In the genomic region with DNA sequence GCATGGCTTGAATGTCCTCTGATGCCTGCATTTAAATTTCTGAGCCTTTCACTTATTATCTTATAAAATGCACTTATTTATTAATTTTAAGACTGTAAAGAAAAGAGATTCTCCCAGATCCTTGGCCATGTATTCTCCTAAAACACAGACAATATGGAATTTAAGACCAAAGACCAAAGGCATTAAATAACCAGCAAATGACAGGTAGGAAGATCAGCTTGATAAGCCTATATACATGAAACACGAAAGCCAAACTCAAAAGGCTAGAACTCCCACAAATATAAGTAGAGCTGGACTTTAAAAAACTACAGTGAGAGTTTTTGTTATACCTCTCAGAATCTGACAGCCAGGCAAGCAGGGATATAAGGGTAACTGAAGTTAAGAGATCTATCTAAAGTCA, we compare ENCODE assay signal across 13 cellular contexts. TPM values are rescaled to one million over a fixed set of nuclear protein-coding genes. Genes with fewer than 3 reads are reported as not detected.
DNase-seq lines count a peak whose midpoint lies in the region; ATAC-seq and TF ChIP-seq lines count a peak whose summit lies in the region.
"Had no signal": no experiment of that assay in that cellular context is flagged by ENCODE, and none has a peak within 500 bp of the region (broad histone marks: within the 10 kb centered on the region; RNA-seq: fewer than 3 reads in every experiment).

No MANE protein-coding gene starts in this region.

- H4K20me1 ChIP-seq in smooth muscle cell (ENCODE audit: low read depth): peaks cover 89% of the 10 kb centered on the region

- WGBS in smooth muscle cell (ENCODE audit: low lambda C conversion rate): 81% methylated on average over 1 of the region's 1 CpG

- H3K27me3 ChIP-seq in CD4-positive, alpha-beta T cell (ENCODE audit: control insufficient read depth, insufficient read depth, low read length): no peaks in the 10 kb centered on the region
- H3K27me3 ChIP-seq in Peyer's patch (no peaks in the 10 kb centered on the region), smooth muscle cell (ENCODE audit: low read depth) (no peaks in the 10 kb centered on the region)
- H3K27me3 ChIP-seq in effector memory CD4-positive, alpha-beta T cell (replicated peaks; ENCODE audit: control insufficient read depth, insufficient read depth, low read length, poor library complexity, severe bottlenecking): no peaks in the 10 kb centered on the region

- no peak overlapping the region for H2AFZ ChIP-seq in smooth muscle cell (ENCODE audit: low read depth)

- no peak overlapping the region for H3K27ac ChIP-seq in CD4-positive, alpha-beta T cell (ENCODE audit: low read depth, low read length)
- H3K27ac ChIP-seq in Peyer's patch (peak overlapping the region in 3 of 4 donors; percentile 99 to 100 (median 99)), smooth muscle cell (ENCODE audit: low read depth) (peak overlapping the region; percentile 25)
- no peak overlapping the region for H3K27ac ChIP-seq in effector memory CD4-positive, alpha-beta T cell (ENCODE audit: insufficient read depth, low read length, poor library complexity, severe bottlenecking)

- peaks cover 46% of the 10 kb centered on the region for H3K36me3 Mint-ChIP-seq in CD4-positive, alpha-beta T cell (ENCODE audit: low read depth)

- H3K4me2 ChIP-seq in smooth muscle cell: peak overlapping the region; percentile 30

- H3K27me3 Mint-ChIP-seq in CD4-positive, alpha-beta T cell: no peaks in the 10 kb centered on the region

- H3F3A ChIP-seq in smooth muscle cell (ENCODE audit: low read depth): no peaks in the 10 kb centered on the region

- CTCF ChIA-PET in CD4-positive, alpha-beta T cell (lab: Charles Lee): no interaction called here

- no peak for TF ChIP-seq POLR2A in Peyer's patch (IDR thresholded peaks at IDR 0.05)

- H3K4me3 ChIP-seq in Peyer's patch: no peak overlapping the region
- peak overlapping the region; percentile 18 for H3K4me3 ChIP-seq in fibroblast of villous mesenchyme (ENCODE audit: low read depth, low read length)
- no peak overlapping the region for H3K4me3 ChIP-seq in smooth muscle cell
- no peak overlapping the region for H3K4me3 ChIP-seq in effector memory CD4-positive, alpha-beta T cell (ENCODE audit: insufficient read depth, low read depth, low read length, poor library complexity, severe bottlenecking)

- peaks cover 14 to 90% (median 50%) of the 10 kb centered on the region in 4 donors for H3K4me1 ChIP-seq in Peyer's patch
- H3K4me1 ChIP-seq in smooth muscle cell (ENCODE audit: low read depth): peaks cover 11% of the 10 kb centered on the region
- peaks cover 64% of the 10 kb centered on the region for H3K4me1 ChIP-seq in effector memory CD4-positive, alpha-beta T cell (ENCODE audit: control insufficient read depth, insufficient read depth, low read length, poor library complexity, severe bottlenecking)

- H3K79me2 ChIP-seq in smooth muscle cell (ENCODE audit: low read depth): peaks cover 81% of the 10 kb centered on the region

- peak overlapping the region; percentile 17 for H3K4me3 Mint-ChIP-seq in CD4-positive, alpha-beta T cell

- POLR2A ChIA-PET in CD4-positive, alpha-beta T cell (lab: Charles Lee): interaction anchor here (0.9 to 6.5 kb wide), 3 partner anchors 9 to 55 kb away, joined by 4 to 218 read pairs (median 4); no protein-coding TSS in a partner anchor

- H3K36me3 ChIP-seq in Peyer's patch (no peaks in the 10 kb centered on the region), smooth muscle cell (ENCODE audit: low read depth) (no peaks in the 10 kb centered on the region)
- H3K36me3 ChIP-seq in effector memory CD4-positive, alpha-beta T cell (ENCODE audit: control insufficient read depth, insufficient read depth, low read length): peaks cover under 1% of the 10 kb centered on the region

- peak overlapping the region; percentile 76 for H3K27ac Mint-ChIP-seq in CD4-positive, alpha-beta T cell

- no peaks in the 10 kb centered on the region for H3K9me3 Mint-ChIP-seq in CD4-positive, alpha-beta T cell

- H3K9ac ChIP-seq in smooth muscle cell (ENCODE audit: low read depth): no peak overlapping the region

- intact Hi-C loops in CD4-positive, alpha-beta T cell (cut with DNase I, micrococcal nuclease): loop anchor here (5.0 to 10.0 kb wide), 4 partner anchors 58 to 755 kb away; a partner anchor contains a TSS
- intact Hi-C loops in posterior vena cava (cut with DNase I): loop anchor here in 1 of 2 donors (5.0 to 10.0 kb wide), 2 partner anchors 38 to 335 kb away; a partner anchor contains a TSS

- no peak for TF ChIP-seq CTCF in CD4-positive, alpha-beta T cell (IDR thresholded peaks at IDR 0.05)
- TF ChIP-seq CTCF in Peyer's patch (IDR thresholded peaks at IDR 0.05) (no peak), fibroblast of villous mesenchyme (IDR thresholded peaks at IDR 0.05; ENCODE audit: insufficient read depth, low read depth, low read length) (no peak), smooth muscle cell (IDR thresholded peaks at IDR 0.05; ENCODE audit: borderline replicate concordance, insufficient read depth, poor library complexity, severe bottlenecking) (peak; percentile 1)

- no peak for ATAC-seq in CD4-positive, alpha-beta T cell (ENCODE audit: poor library complexity)

- H3K4me1 Mint-ChIP-seq in CD4-positive, alpha-beta T cell (ENCODE audit: low read depth): peaks cover 82% of the 10 kb centered on the region

- no peak for DNase-seq in CD4-positive, alpha-beta T cell
- DNase-seq in Peyer's patch: no peak
- DNase-seq in fibroblast of villous mesenchyme (ENCODE audit: low read depth): no peak
- no peak for DNase-seq in smooth muscle cell (lab: John Stamatoyannopoulos, UW; ENCODE audit: unreplicated experiment)
- no peak for DNase-seq in NCI-H1417 treated with DMSO at 0.1 percent for 48 hours (lab: John Stamatoyannopoulos, UW)
- DNase-seq in posterior vena cava (ENCODE audit: low spot score): no peak
- no peak for DNase-seq in effector CD4-positive, alpha-beta T cell
- no peak for DNase-seq in effector memory CD4-positive, alpha-beta T cell
- DNase-seq: activated effector memory CD4-positive, alpha-beta T cell treated with Interleukin-2 at 50 U/mL for 16 hours; DMS153; NCI-H2029 treated with DMSO at 0.1 percent for 48 hours; nucleus accumbens; OCI-M1 had no signal

- H3K9me3 ChIP-seq in CD4-positive, alpha-beta T cell (ENCODE audit: control insufficient read depth, low read length): no peaks in the 10 kb centered on the region
- H3K9me3 ChIP-seq in Peyer's patch: no peaks in the 10 kb centered on the region
- no peaks in the 10 kb centered on the region for H3K9me3 ChIP-seq in smooth muscle cell (replicated peaks; ENCODE audit: low read depth)
- H3K9me3 ChIP-seq in effector memory CD4-positive, alpha-beta T cell (ENCODE audit: control insufficient read depth, low read length): no peaks in the 10 kb centered on the region

RNA-seq across cellular contexts. Expression of a gene that starts 5.1 kb away (rescaled TPM):
- total RNA-seq in CD4-positive, alpha-beta T cell: 100 to 1,000 TPM; 153 to 159 TPM
- total RNA-seq in Peyer's patch: 100 to 1,000 TPM; 110 to 269 (median 238) TPM
- total RNA-seq in fibroblast of villous mesenchyme: 79.9 and 85.0 TPM in 2 replicates
- total RNA-seq in smooth muscle cell: 36.6 and 39.5 TPM in 2 replicates
- polyA plus RNA-seq in smooth muscle cell: 93.4 and 101 TPM in 2 replicates
- 100 to 1,000 TPM; 247 to 269 TPM for total RNA-seq in posterior vena cava

Comparison
In these comparisons a context has a peak if more than half of its experiments do, and no peak if none do; other contexts are left out.
1. H3K27ac ChIP-seq: peak in Peyer's patch (3 of 4) and smooth muscle cell (single experiment); none in CD4-positive, alpha-beta T cell (single experiment) and effector memory CD4-positive, alpha-beta T cell (single experiment).